Comparison of ENCODE assay signal across 9 cellular contexts in the genomic region with DNA sequence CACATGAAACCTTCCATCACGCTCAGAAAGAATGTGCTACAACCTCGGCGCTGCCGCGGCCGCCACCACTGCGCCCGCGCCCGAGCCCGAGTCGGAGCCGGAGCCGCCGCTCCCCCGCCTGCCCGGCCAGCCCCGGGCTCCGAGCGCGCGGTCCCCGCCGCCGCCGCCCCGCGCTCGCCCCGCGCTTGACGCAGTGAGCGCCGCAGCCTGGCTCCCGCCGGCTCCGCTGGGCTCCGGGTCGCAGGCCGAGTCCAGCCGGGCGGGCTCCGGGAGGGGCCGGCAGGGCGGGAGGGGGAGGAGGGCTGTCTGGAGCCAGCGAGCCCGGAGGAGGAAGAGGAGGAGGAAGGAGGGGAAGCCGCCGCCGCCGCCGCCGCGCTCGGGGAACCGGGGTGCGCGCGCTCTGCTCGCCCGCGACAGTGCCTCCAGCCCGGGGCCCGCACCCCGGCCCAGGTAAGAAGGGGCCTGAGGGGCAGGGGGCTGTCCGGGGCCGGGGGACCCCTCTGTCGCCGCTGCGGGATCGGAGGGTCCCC. TPM values are rescaled to one million over a fixed set of nuclear protein-coding genes. Genes with fewer than 3 reads are reported as not detected.
DNase-seq lines count a peak whose midpoint lies in the region; ATAC-seq lines count a peak whose summit lies in the region.
"Had no signal": no experiment of that assay in that cellular context is flagged by ENCODE, and none has a peak within 500 bp of the region (broad histone marks: within the 10 kb centered on the region; RNA-seq: fewer than 3 reads in every experiment).

No MANE protein-coding gene starts in this region.

- H3K4me3 Mint-ChIP-seq in activated T-cell treated with anti-CD3 and anti-CD28 coated beads, Interleukin-2, amount 50 U/mL, for 4 hours = no peak overlapping the region

- peaks cover 33% of the 10 kb centered on the region for H3K27me3 Mint-ChIP-seq in activated T-cell treated with anti-CD3 and anti-CD28 coated beads, Interleukin-2, amount 50 U/mL, for 4 hours (ENCODE audit: low read depth)

- no peaks in the 10 kb centered on the region for H3K36me3 Mint-ChIP-seq in activated T-cell treated with anti-CD3 and anti-CD28 coated beads, Interleukin-2, amount 50 U/mL, for 4 hours (ENCODE audit: insufficient read depth)
- H3K36me3 Mint-ChIP-seq: naive thymus-derived CD4-positive, alpha-beta T cell had no signal

- peak; percentile 36 for DNase-seq in activated T-cell treated with anti-CD3 and anti-CD28 coated beads, Interleukin-2, amount 50 U/mL, for 1 hour
- DNase-seq in activated T-cell treated with anti-CD3 and anti-CD28 coated beads for 4 hours = no peak
- no peak for DNase-seq in activated T-cell treated with anti-CD3 and anti-CD28 coated beads, Interleukin-2, amount 50 U/mL, for 4 hours
- peak; percentile 64 for DNase-seq in iPS-NIHi11 (ENCODE audit: low spot score)
- DNase-seq in ureter (ENCODE audit: low spot score) = peak; percentile 39
- no peak for DNase-seq in NCI-H146 treated with DMSO at 0.1 percent for 48 hours (lab: John Stamatoyannopoulos, UW; ENCODE audit: unreplicated experiment)
- DNase-seq in NCI-H446 (lab: John Stamatoyannopoulos, UW) = no peak

- ATAC-seq in activated T-cell treated with anti-CD3 and anti-CD28 coated beads, Interleukin-2, amount 50 U/mL, for 4 hours = peak; percentile 25 to 31
- no peak for ATAC-seq in HG02938 (IDR thresholded peaks at IDR 0.05; ENCODE audit: unreplicated experiment)
- ATAC-seq: naive thymus-derived CD4-positive, alpha-beta T cell had no signal

- H3K4me1 Mint-ChIP-seq in activated T-cell treated with anti-CD3 and anti-CD28 coated beads, Interleukin-2, amount 50 U/mL, for 4 hours (ENCODE audit: low read depth) = peaks cover 11% of the 10 kb centered on the region

- H3K9me3 Mint-ChIP-seq in activated T-cell treated with anti-CD3 and anti-CD28 coated beads, Interleukin-2, amount 50 U/mL, for 4 hours = no peaks in the 10 kb centered on the region
- H3K9me3 Mint-ChIP-seq: naive thymus-derived CD4-positive, alpha-beta T cell had no signal

RNA-seq across cellular contexts. Expression of a gene that starts 4.3 kb away (rescaled TPM):
- under 1 TPM; 0.11 to 0.13 (median 0.13) TPM for total RNA-seq in activated T-cell treated with anti-CD3 and anti-CD28 coated beads, Interleukin-2, amount 50 U/mL, for 4 hours
- total RNA-seq in ureter = 1.7 TPM

Comparison
In these comparisons a context has a peak if more than half of its experiments do, and no peak if none do; other contexts are left out.
1. DNase-seq: peak in activated T-cell treated with anti-CD3 and anti-CD28 coated beads, Interleukin-2, amount 50 U/mL, for 1 hour (single experiment), iPS-NIHi11 (single experiment) and ureter (single experiment); none in activated T-cell treated with anti-CD3 and anti-CD28 coated beads for 4 hours (single experiment), activated T-cell treated with anti-CD3 and anti-CD28 coated beads, Interleukin-2, amount 50 U/mL, for 4 hours (single experiment), NCI-H146 treated with DMSO at 0.1 percent for 48 hours (single experiment) and NCI-H446 (0 of 2).